8 cellular contexts compared by ENCODE assay signal in genomic region chr7:108805808-108806397, GRCh38.
DNase-seq lines count a peak whose midpoint lies in the region; ATAC-seq and TF ChIP-seq lines count a peak whose summit lies in the region.

No MANE protein-coding gene starts in this region.

- POLR2A ChIA-PET in Caco-2 (lab: Charles Lee) = no interaction called here

- no peaks in the 10 kb centered on the region for H3K9me3 ChIP-seq in Caco-2

- no peak overlapping the region for H3K27ac Mint-ChIP-seq in Caco-2 (ENCODE audit: unreplicated experiment)

- no peaks in the 10 kb centered on the region for H3K4me1 ChIP-seq in Caco-2

- DNase-seq in Caco-2 = peak in 1 of 2 experiments; percentile 20
- peak; percentile 18 for DNase-seq in NCI-H69 (lab: John Stamatoyannopoulos, UW)
- peak; percentile 62 for DNase-seq in fibroblast of the aortic adventitia (ENCODE audit: low read depth)
- no peak for DNase-seq in NCI-H2029 treated with DMSO at 0.1 percent for 48 hours (lab: John Stamatoyannopoulos, UW)
- DNase-seq in central memory CD4-positive, alpha-beta T cell = no peak

- H3K27me3 ChIP-seq in Caco-2 (replicated peaks; ENCODE audit: control insufficient read depth, insufficient read depth, low read length) = no peaks in the 10 kb centered on the region

- H3K36me3 ChIP-seq in Caco-2 (ENCODE audit: control insufficient read depth, insufficient read depth, low read length) = no peaks in the 10 kb centered on the region

- no peaks in the 10 kb centered on the region for H3K36me3 Mint-ChIP-seq in Caco-2 (ENCODE audit: insufficient read depth, unreplicated experiment)

- no TSS peak for BruUV-seq in Caco-2 (replicated peaks; lab: Mats Ljungman, UMichigan)

- no peak overlapping the region for H3K4me3 Mint-ChIP-seq in Caco-2 (ENCODE audit: unreplicated experiment)

- no peaks in the 10 kb centered on the region for H3K27me3 Mint-ChIP-seq in Caco-2 (ENCODE audit: insufficient read depth, unreplicated experiment)

- no peaks in the 10 kb centered on the region for H3K4me1 Mint-ChIP-seq in Caco-2 (ENCODE audit: low read depth, unreplicated experiment)

- no peak overlapping the region for H3K4me3 ChIP-seq in Caco-2 (ENCODE audit: low read depth, low read length)
- no peak overlapping the region for H3K4me3 ChIP-seq in fibroblast of the aortic adventitia (ENCODE audit: low read depth, low read length)

- ATAC-seq in GM21723 (IDR thresholded peaks at IDR 0.05; ENCODE audit: unreplicated experiment) (peak; percentile 62), GM19397 (IDR thresholded peaks at IDR 0.05; ENCODE audit: unreplicated experiment) (no peak)
- no peak for ATAC-seq in activated CD4-positive, CD25-positive, alpha-beta regulatory T cell treated with anti-CD3 and anti-CD28 coated beads, Interleukin-2, amount 50 U/mL, for 24 hours

- intact Hi-C loops in Caco-2 (cut with micrococcal nuclease; ENCODE audit: unreplicated experiment) = loop anchor here (5.0 kb wide), 2 partner anchors 144 to 194 kb away; no protein-coding TSS in a partner anchor

- CTCF ChIA-PET in Caco-2 (lab: Charles Lee) = interaction anchor here (0.6 to 1.5 kb wide), 3 partner anchors 10 to 380 kb away, joined by 3 to 5 read pairs (median 3); no protein-coding TSS in a partner anchor

- H3K9me3 Mint-ChIP-seq in Caco-2 (ENCODE audit: unreplicated experiment) = no peaks in the 10 kb centered on the region

- TF ChIP-seq CTCF in Caco-2 (IDR thresholded peaks at IDR 0.05; ENCODE audit: insufficient read depth in 1 of 2, low read depth in 1 of 2, low read length in 1 of 2, severe bottlenecking in 1 of 2, unreplicated experiment in 1 of 2) = peak; percentile 50 to 63
- TF ChIP-seq CTCF in fibroblast of the aortic adventitia (IDR thresholded peaks at IDR 0.05; ENCODE audit: insufficient read depth, low read length) = peak; percentile 63

Comparison
In these comparisons a context has a peak if more than half of its experiments do, and no peak if none do; other contexts are left out.
1. DNase-seq: peak in NCI-H69 (single experiment) and fibroblast of the aortic adventitia (single experiment); none in NCI-H2029 treated with DMSO at 0.1 percent for 48 hours (single experiment) and central memory CD4-positive, alpha-beta T cell (single experiment).